25 cellular contexts compared by ENCODE assay signal in the genomic region with DNA sequence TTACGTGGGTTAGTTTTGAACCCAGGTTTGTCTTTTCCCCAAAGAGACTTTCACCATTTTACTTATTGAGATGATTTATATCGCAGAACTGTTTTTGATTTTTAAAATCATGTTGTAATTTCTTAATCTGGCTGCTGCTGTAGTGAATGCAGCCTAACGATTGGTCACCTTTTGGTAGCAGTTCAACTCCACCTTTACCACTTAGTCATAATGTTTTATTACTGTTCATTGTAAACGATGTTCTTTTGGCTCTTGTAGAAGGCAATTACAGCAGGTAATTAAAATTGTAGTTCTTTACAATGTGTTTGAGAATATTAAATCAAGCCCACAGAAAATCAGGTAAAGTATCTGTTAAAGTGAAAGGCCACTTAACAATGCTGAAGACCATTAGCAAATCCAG.
DNase-seq lines count a peak whose midpoint lies in the region; ATAC-seq, FAIRE-seq and TF ChIP-seq lines count a peak whose summit lies in the region.
"Had no signal": no experiment of that assay in that cellular context is flagged by ENCODE, and none has a peak within 500 bp of the region (broad histone marks: within the 10 kb centered on the region; RNA-seq: fewer than 3 reads in every experiment).

No MANE protein-coding gene starts in this region.

- no peak for FAIRE-seq in small intestine (lab: Jason Lieb, UNC)
- FAIRE-seq: A549, D721Med, GM12891, GM18507, GM19239, H1 had no signal

- H3K4me1 ChIP-seq in PC-3 (ENCODE audit: insufficient read depth, low read length) (peaks cover 20% of the 10 kb centered on the region), small intestine (ENCODE audit: control insufficient read depth in 2 of 2, insufficient read depth in 1 of 2, low read depth in 1 of 2, low read length in 1 of 2) (no peaks in the 10 kb centered on the region), tibial nerve (no peaks in the 10 kb centered on the region)
- H3K4me1 ChIP-seq: A549; BE2C; BLaER1 treated with 17β-estradiol and CSF1 and Interleukin-3, amounts not matched to agents 10 nM and 100 nM had no signal

- no peak for TF ChIP-seq EP300 in tibial nerve (IDR thresholded peaks at IDR 0.05)

- no peaks in the 10 kb centered on the region for H3K9me3 ChIP-seq in PC-3 (ENCODE audit: low read length)
- no peaks in the 10 kb centered on the region for H3K9me3 ChIP-seq in small intestine (ENCODE audit: control insufficient read depth, low read depth)
- no peaks in the 10 kb centered on the region for H3K9me3 ChIP-seq in tibial nerve
- H3K9me3 ChIP-seq: A549; BE2C; BLaER1 treated with 17β-estradiol and CSF1 and Interleukin-3, amounts not matched to agents 10 nM and 100 nM had no signal

- no peak overlapping the region for H3K27ac ChIP-seq in PC-3 (ENCODE audit: low read length)
- no peak overlapping the region for H3K27ac ChIP-seq in small intestine (ENCODE audit: low read depth in 1 of 2, low read length in 1 of 2)
- no peak overlapping the region for H3K27ac ChIP-seq in tibial nerve
- H3K27ac ChIP-seq: A549; BLaER1 treated with 17β-estradiol and CSF1 and Interleukin-3, amounts not matched to agents 10 nM and 100 nM; GM23248 had no signal

- WGBS in small intestine, 3 donors = 47 to 66% (median 58%) methylated on average over 4 of the region's 4 CpGs
- WGBS in tibial nerve, 2 donors = 72 to 83% methylated on average over 4 of the region's 4 CpGs

- no TSS peak for BruUV-seq in PC-3 (replicated peaks; lab: Mats Ljungman, UMichigan)

- H4K20me1 ChIP-seq in PC-3 (ENCODE audit: low read length) = no peaks in the 10 kb centered on the region
- H4K20me1 ChIP-seq: BLaER1 treated with 17β-estradiol and CSF1 and Interleukin-3, amounts not matched to agents 10 nM and 100 nM had no signal

- H3K27me3 ChIP-seq in PC-3 (ENCODE audit: low read length) = no peaks in the 10 kb centered on the region
- no peaks in the 10 kb centered on the region for H3K27me3 ChIP-seq in small intestine (ENCODE audit: control insufficient read depth in 2 of 2, insufficient read depth in 2 of 2, low read length in 2 of 2)
- no peaks in the 10 kb centered on the region for H3K27me3 ChIP-seq in tibial nerve
- H3K27me3 ChIP-seq: BE2C; BLaER1 treated with 17β-estradiol and CSF1 and Interleukin-3, amounts not matched to agents 10 nM and 100 nM had no signal

- no peak for TF ChIP-seq POLR2A in tibial nerve (IDR thresholded peaks at IDR 0.05)

- no peak overlapping the region for H3K9ac ChIP-seq in PC-3 (ENCODE audit: low read length)
- H3K9ac ChIP-seq: BLaER1 treated with 17β-estradiol and CSF1 and Interleukin-3, amounts not matched to agents 10 nM and 100 nM; GM23248 had no signal

- no peak overlapping the region for H3K4me2 ChIP-seq in PC-3 (ENCODE audit: low read length)
- H3K4me2 ChIP-seq: A549; BLaER1 treated with 17β-estradiol and CSF1 and Interleukin-3, amounts not matched to agents 10 nM and 100 nM had no signal

- CTCF ChIA-PET in PC-3 (lab: Charles Lee) = no interaction called here

- DNase-seq in NCI-H1417 (lab: John Stamatoyannopoulos, UW) = peak in 2 of 3 experiments; percentile 1 to 11
- DNase-seq in NCI-H1417 treated with DMSO at 0.1 percent for 48 hours (lab: John Stamatoyannopoulos, UW) = no peak
- DNase-seq in PC-3 = peak; percentile 4
- peak; percentile 22 for DNase-seq in small intestine
- DNase-seq in tibial nerve (ENCODE audit: low spot score in 2 of 2) = no peak
- DNase-seq: 8988T; ACHN; AML-193; BE2C; CD4-positive, alpha-beta T cell; CD8-positive, alpha-beta memory T cell; DMS53; DMS79 treated with DMSO at 0.1 percent for 48 hours; GF-D8; GM23248; H7; HCEC 1CT had no signal

- no peaks in the 10 kb centered on the region for H3K9me2 ChIP-seq in PC-3 (replicated peaks; ENCODE audit: low read length)

- ATAC-seq in PC-3 (peak; percentile 16; the same call in 1 of the 2 replicates), GM18870 (IDR thresholded peaks at IDR 0.05; ENCODE audit: unreplicated experiment) (no peak)
- ATAC-seq: A549 had no signal

- H3K36me3 ChIP-seq in PC-3 (ENCODE audit: low read depth, low read length) = no peaks in the 10 kb centered on the region
- H3K36me3 ChIP-seq in small intestine (ENCODE audit: control insufficient read depth in 2 of 2, insufficient read depth in 2 of 2, low read length in 2 of 2) = no peaks in the 10 kb centered on the region
- H3K36me3 ChIP-seq in tibial nerve = no peaks in the 10 kb centered on the region
- H3K36me3 ChIP-seq: BE2C; BLaER1 treated with 17β-estradiol and CSF1 and Interleukin-3, amounts not matched to agents 10 nM and 100 nM had no signal

- POLR2A ChIA-PET in PC-3 (lab: Charles Lee; ENCODE audit: unreplicated experiment) = no interaction called here

- no peak overlapping the region for H2AFZ ChIP-seq in PC-3 (ENCODE audit: low read length)
- H2AFZ ChIP-seq: GM23248 had no signal

- intact Hi-C loops in PC-3 (cut with micrococcal nuclease) = loop anchor here (5.0 kb wide), 1 partner anchor 70 kb away; no protein-coding TSS in a partner anchor

- H3K4me3 ChIP-seq in PC-3 (ENCODE audit: low read length) = no peak overlapping the region
- H3K4me3 ChIP-seq in small intestine (ENCODE audit: low read depth in 1 of 2, low read length in 2 of 2) = no peak overlapping the region
- H3K4me3 ChIP-seq in tibial nerve = no peak overlapping the region
- H3K4me3 ChIP-seq: A549; BLaER1 treated with 17β-estradiol and CSF1 and Interleukin-3, amounts not matched to agents 10 nM and 100 nM; GM23248 had no signal

- no peaks in the 10 kb centered on the region for H3K79me2 ChIP-seq in PC-3 (ENCODE audit: low read length)

- TF ChIP-seq CTCF in PC-3 (conservative IDR thresholded peaks at IDR 0.05; ENCODE audit: low read depth, low read length) = no peak
- no peak for TF ChIP-seq CTCF in tibial nerve (IDR thresholded peaks at IDR 0.05)

- H3F3A ChIP-seq in PC-3 (ENCODE audit: low read length, unreplicated experiment) = no peaks in the 10 kb centered on the region

Comparison
In these comparisons a context has a peak if more than half of its experiments do, and no peak if none do; other contexts are left out.
1. DNase-seq: peak in NCI-H1417 (2 of 3), PC-3 (single experiment) and small intestine (single experiment); none in NCI-H1417 treated with DMSO at 0.1 percent for 48 hours (single experiment) and tibial nerve (0 of 2).